In the genomic region with DNA sequence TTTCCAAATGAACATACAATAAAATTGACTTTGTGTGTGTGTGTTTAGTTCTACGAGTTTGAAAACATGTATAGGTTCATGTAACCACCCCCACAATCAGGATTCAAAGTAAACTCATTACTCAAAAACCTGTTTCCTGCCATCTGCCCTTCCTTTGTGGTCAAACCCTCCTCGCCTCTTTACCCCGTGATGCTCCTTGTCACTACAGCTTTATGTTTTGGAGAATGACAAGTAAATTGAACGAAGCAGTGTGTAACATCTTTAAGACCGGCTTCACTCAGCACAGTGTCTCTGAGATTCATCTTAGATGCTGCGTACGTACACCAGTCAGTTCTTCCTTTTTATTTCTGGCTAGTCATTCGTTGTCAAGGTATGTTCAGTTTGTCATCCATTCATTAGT, we compare ENCODE assay signal across 12 cellular contexts. TPM values are rescaled to one million over a fixed set of nuclear protein-coding genes. Genes with fewer than 3 reads are reported as not detected.
DNase-seq lines count a peak whose midpoint lies in the region; ATAC-seq and TF ChIP-seq lines count a peak whose summit lies in the region.
"Had no signal": no experiment of that assay in that cellular context is flagged by ENCODE, and none has a peak within 500 bp of the region (broad histone marks: within the 10 kb centered on the region; RNA-seq: fewer than 3 reads in every experiment).

No MANE protein-coding gene starts in this region.

- peaks cover 11% of the 10 kb centered on the region for H3K27me3 ChIP-seq in CD4-positive, CD25-positive, alpha-beta regulatory T cell (ENCODE audit: control insufficient read depth, insufficient read depth, low read length)
- H3K27me3 ChIP-seq: BE2C had no signal

- H3K4me3 ChIP-seq in CD4-positive, CD25-positive, alpha-beta regulatory T cell (ENCODE audit: low read depth, low read length) = peak overlapping the region; percentile 82

- peak; percentile 87 to 92 for ATAC-seq in CD4-positive, CD25-positive, alpha-beta regulatory T cell (ENCODE audit: low read depth in 2 of 2)
- peak; percentile 67 to 78 (median 74) for ATAC-seq in natural killer cell
- no peak for ATAC-seq in GM21423 (IDR thresholded peaks at IDR 0.05; ENCODE audit: unreplicated experiment)
- ATAC-seq: Right ventricle myocardium inferior had no signal

- peaks cover 0 to 13% (median 5%) of the 10 kb centered on the region in 7 donors for H3K9me3 Mint-ChIP-seq in CD4-positive, CD25-positive, alpha-beta regulatory T cell
- H3K9me3 Mint-ChIP-seq in natural killer cell = peaks cover 0 to 2% of the 10 kb centered on the region in 2 donors

- in situ Hi-C loops in G401 (cut with HindIII; ENCODE audit: low sequenced_read_pairs) = no loop called here

- peaks cover 5% of the 10 kb centered on the region for H3K36me3 Mint-ChIP-seq in CD4-positive, CD25-positive, alpha-beta regulatory T cell
- no peaks in the 10 kb centered on the region for H3K36me3 Mint-ChIP-seq in natural killer cell

- DNase-seq in CD4-positive, CD25-positive, alpha-beta regulatory T cell = peak; percentile 3 to 93 (median 70)
- peak; percentile 59 for DNase-seq in KG1 (lab: John Stamatoyannopoulos, UW)
- peak; percentile 11 for DNase-seq in activated T-cell treated with anti-CD3 and anti-CD28 coated beads for 4 hours
- DNase-seq in natural killer cell = no peak
- no peak for DNase-seq in G401 (ENCODE audit: low spot score)
- DNase-seq in OCI-M1 (lab: John Stamatoyannopoulos, UW) = no peak
- no peak for DNase-seq in HCEC 1CT
- DNase-seq: BE2C, cerebellar nuclear complex, GOT3 had no signal

- H3K4me1 Mint-ChIP-seq in CD4-positive, CD25-positive, alpha-beta regulatory T cell = peaks cover 10 to 28% (median 18%) of the 10 kb centered on the region in 4 donors
- peaks cover 22 to 38% of the 10 kb centered on the region in 2 donors for H3K4me1 Mint-ChIP-seq in natural killer cell

- H3K27ac Mint-ChIP-seq in CD4-positive, CD25-positive, alpha-beta regulatory T cell = peak overlapping the region; percentile 9 to 96 (median 45)
- peak overlapping the region; percentile 79 for H3K27ac Mint-ChIP-seq in natural killer cell

- no peaks in the 10 kb centered on the region for H3K9me3 ChIP-seq in CD4-positive, CD25-positive, alpha-beta regulatory T cell (ENCODE audit: control insufficient read depth in 2 of 2, low read length in 2 of 2)
- H3K9me3 ChIP-seq: BE2C had no signal

- H3K4me1 ChIP-seq in CD4-positive, CD25-positive, alpha-beta regulatory T cell (ENCODE audit: control insufficient read depth, insufficient read depth, low read length, poor library complexity, severe bottlenecking) = peaks cover 16% of the 10 kb centered on the region
- H3K4me1 ChIP-seq: BE2C had no signal

- peaks cover 35% of the 10 kb centered on the region for H3K27me3 Mint-ChIP-seq in CD4-positive, CD25-positive, alpha-beta regulatory T cell
- H3K27me3 Mint-ChIP-seq in natural killer cell (ENCODE audit: low read depth in 2 of 2) = no peaks in the 10 kb centered on the region

- peak overlapping the region; percentile 59 for H3K27ac ChIP-seq in CD4-positive, CD25-positive, alpha-beta regulatory T cell (ENCODE audit: insufficient read depth, low read length, poor library complexity, severe bottlenecking)

- TF ChIP-seq CTCF in natural killer cell (IDR thresholded peaks at IDR 0.05) = no peak

- H3K36me3 ChIP-seq in CD4-positive, CD25-positive, alpha-beta regulatory T cell (ENCODE audit: control insufficient read depth, insufficient read depth, low read length) = no peaks in the 10 kb centered on the region
- H3K36me3 ChIP-seq: BE2C had no signal

- intact Hi-C loops in natural killer cell (cut with micrococcal nuclease) = no loop called here

- peak overlapping the region; percentile 72 to 81 (median 78) for H3K4me3 Mint-ChIP-seq in CD4-positive, CD25-positive, alpha-beta regulatory T cell
- H3K4me3 Mint-ChIP-seq in natural killer cell = peak overlapping the region; percentile 86

RNA-seq across cellular contexts. Expression of a gene that starts 54.6 kb away (rescaled TPM):
- total RNA-seq in CD4-positive, CD25-positive, alpha-beta regulatory T cell = 13.5 TPM
- under 1 TPM; 0.06 to 0.98 (median 0.65) TPM for polyA plus RNA-seq in CD4-positive, CD25-positive, alpha-beta regulatory T cell
- total RNA-seq in natural killer cell = 10 to 100 TPM in 1 of 3 donors, 1 to 10 TPM in 2; 5.3 to 10.0 (median 6.8) TPM
- total RNA-seq in G401 (2014; rRNA removed; shearing (Covaris generic)) = 9.2 and 13.8 TPM in 2 replicates

Comparison
In these comparisons a context has a peak if more than half of its experiments do, and no peak if none do; other contexts are left out.
1. DNase-seq: peak in CD4-positive, CD25-positive, alpha-beta regulatory T cell (3 of 3), KG1 (single experiment) and activated T-cell treated with anti-CD3 and anti-CD28 coated beads for 4 hours (single experiment); none in natural killer cell (single experiment), G401 (single experiment), OCI-M1 (single experiment) and HCEC 1CT (single experiment).